ENCODE assay signal across 29 cellular contexts in genomic region chr1:245526141-245526540, GRCh38.
"Had no signal": no experiment of that assay in that cellular context is flagged by ENCODE, and none has a peak within 500 bp of the region (broad histone marks: within the 10 kb centered on the region; RNA-seq: fewer than 3 reads in every experiment).

No MANE protein-coding gene starts in this region.

- H3K9me3 Mint-ChIP-seq: type B pancreatic cell had no signal

- H3K4me3 Mint-ChIP-seq: stimulated activated effector memory CD8-positive, alpha-beta T cell treated with anti-CD3 and anti-CD28 coated beads, Interleukin-12 subunit alpha, Interleukin-12 subunit beta, amount 100 ng/mL, for 72 hours; stimulated activated memory B cell treated with anti-CD40 and anti-IgM and Interleukin-4, amounts not matched to agents 10 μg/mL and 1 μg/mL and 100 μg/mL, for 72 hours; stimulated activated naive B cell treated with anti-CD40 and anti-IgM and Interleukin-4, amounts not matched to agents 10 μg/mL and 1 μg/mL and 100 μg/mL, for 72 hours; stimulated activated naive CD8-positive, alpha-beta T cell treated with anti-CD3 and anti-CD28 coated beads, Interleukin-15, amount 100 ng/mL, for 72 hours; stimulated activated naive CD8-positive, alpha-beta T cell treated with anti-CD3 and anti-CD28 coated beads, Interleukin-15, Interleukin-2, amounts not matched to agents 100 ng/mL and 50 ng/mL, for 24 hours; type B pancreatic cell had no signal

- FAIRE-seq: urothelium cell line had no signal

- H3K36me3 ChIP-seq: stomach, suprapubic skin, thoracic aorta, thyroid gland, tibial artery, tibial nerve, transverse colon, upper lobe of left lung, upper lobe of right lung, uterus, vagina had no signal

- H3K36me3 Mint-ChIP-seq: stimulated activated effector memory CD8-positive, alpha-beta T cell treated with anti-CD3 and anti-CD28 coated beads, Interleukin-12 subunit alpha, Interleukin-12 subunit beta, amount 100 ng/mL, for 72 hours; stimulated activated memory B cell treated with anti-CD40 and anti-IgM and Interleukin-4, amounts not matched to agents 10 μg/mL and 1 μg/mL and 100 μg/mL, for 72 hours; stimulated activated naive B cell treated with anti-CD40 and anti-IgM and Interleukin-4, amounts not matched to agents 10 μg/mL and 1 μg/mL and 100 μg/mL, for 72 hours had no signal

- H3K4me3 ChIP-seq: stomach, suprapubic skin, testis, thoracic aorta, thyroid gland, tibial artery, tibial nerve, transverse colon, upper lobe of left lung, upper lobe of right lung, uterus, vagina had no signal

- H3K27ac Mint-ChIP-seq: stimulated activated effector memory CD8-positive, alpha-beta T cell treated with anti-CD3 and anti-CD28 coated beads, Interleukin-12 subunit alpha, Interleukin-12 subunit beta, amount 100 ng/mL, for 72 hours; stimulated activated memory B cell treated with anti-CD40 and anti-IgM and Interleukin-4, amounts not matched to agents 10 μg/mL and 1 μg/mL and 100 μg/mL, for 72 hours; stimulated activated naive B cell treated with anti-CD40 and anti-IgM and Interleukin-4, amounts not matched to agents 10 μg/mL and 1 μg/mL and 100 μg/mL, for 72 hours; stimulated activated naive CD8-positive, alpha-beta T cell treated with anti-CD3 and anti-CD28 coated beads, Interleukin-15, amount 100 ng/mL, for 72 hours; stimulated activated naive CD8-positive, alpha-beta T cell treated with anti-CD3 and anti-CD28 coated beads, Interleukin-15, Interleukin-2, amounts not matched to agents 100 ng/mL and 50 ng/mL, for 24 hours; type B pancreatic cell had no signal

- H3K4me1 Mint-ChIP-seq: stimulated activated effector memory CD8-positive, alpha-beta T cell treated with anti-CD3 and anti-CD28 coated beads, Interleukin-12 subunit alpha, Interleukin-12 subunit beta, amount 100 ng/mL, for 72 hours; stimulated activated naive CD8-positive, alpha-beta T cell treated with anti-CD3 and anti-CD28 coated beads, Interleukin-15, amount 100 ng/mL, for 72 hours had no signal

- DNase-seq: stimulated activated CD4-positive, alpha-beta T cell treated with anti-CD3 and anti-CD28 coated beads, Interleukin-2, amount 100 ng/mL, for 48 hours; stimulated activated CD4-positive, alpha-beta T cell treated with anti-CD3 and anti-CD28 coated beads, Interleukin-4, amount 100 ng/mL, for 1 hour; stimulated activated CD4-positive, alpha-beta T cell treated with anti-CD3 and anti-CD28 coated beads, Interleukin-4, amount 100 ng/mL, for 24 hours; stimulated activated CD4-positive, alpha-beta T cell treated with anti-CD3 and anti-CD28 coated beads, Interleukin-4, amount 100 ng/mL, for 4 hours; stimulated activated CD8-positive, alpha-beta memory T cell treated with anti-CD3 and anti-CD28 coated beads, Interleukin-4, amount 100 ng/mL, for 48 hours; stimulated activated naive B cell treated with anti-CD40 and anti-IgM and Interleukin-4, amounts not matched to agents 10 μg/mL and 1 μg/mL and 100 μg/mL, for 72 hours; stimulated activated naive CD4-positive, alpha-beta T cell; stimulated activated naive CD4-positive, alpha-beta T cell treated with Interleukin-2 at 50 U/mL for 16 hours; stimulated activated naive CD8-positive, alpha-beta T cell treated with anti-CD3 and anti-CD28 coated beads, Interleukin-15, amount 100 ng/mL, for 72 hours; stimulated activated naive CD8-positive, alpha-beta T cell treated with anti-CD3 and anti-CD28 coated beads, Interleukin-15, Interleukin-2, amounts not matched to agents 100 U/mL and 50 U/mL, for 24 hours; stomach; substantia nigra; testis; thyroid gland; tibial artery; transverse colon; trophoblast cell; upper lobe of left lung; upper lobe of right lung; uterus had no signal

- H3K27ac ChIP-seq: stomach, suprapubic skin, testis, thoracic aorta, thyroid gland, tibial artery, tibial nerve, transverse colon, upper lobe of left lung, upper lobe of right lung, uterus, vagina had no signal

- ATAC-seq: stimulated activated effector memory CD8-positive, alpha-beta T cell treated with anti-CD3 and anti-CD28 coated beads, Interleukin-12 subunit alpha, Interleukin-12 subunit beta, amount 100 ng/mL, for 72 hours; stimulated activated memory B cell treated with anti-CD40 and anti-IgM and Interleukin-4, amounts not matched to agents 10 μg/mL and 1 μg/mL and 100 μg/mL, for 72 hours; stimulated activated naive B cell treated with anti-CD40 and anti-IgM and Interleukin-4, amounts not matched to agents 10 μg/mL and 1 μg/mL and 100 μg/mL, for 72 hours; stimulated activated naive CD8-positive, alpha-beta T cell treated with anti-CD3 and anti-CD28 coated beads, Interleukin-15, amount 100 ng/mL, for 72 hours; stimulated activated naive CD8-positive, alpha-beta T cell treated with anti-CD3 and anti-CD28 coated beads, Interleukin-15, Interleukin-2, amounts not matched to agents 100 U/mL and 50 U/mL, for 24 hours; upper lobe of right lung had no signal

- H3K27me3 ChIP-seq: stomach, testis, thyroid gland, tibial artery, tibial nerve, transverse colon, upper lobe of left lung, upper lobe of right lung, uterus, vagina had no signal

- H3K27me3 Mint-ChIP-seq: stimulated activated memory B cell treated with anti-CD40 and anti-IgM and Interleukin-4, amounts not matched to agents 10 μg/mL and 1 μg/mL and 100 μg/mL, for 72 hours had no signal

- H3K4me1 ChIP-seq: stomach, suprapubic skin, testis, thyroid gland, tibial artery, tibial nerve, transverse colon, upper lobe of left lung, upper lobe of right lung, uterus, vagina had no signal

- H3K9me3 ChIP-seq: stomach, suprapubic skin, testis, thoracic aorta, thyroid gland, tibial artery, transverse colon, upper lobe of left lung, upper lobe of right lung, uterus, vagina had no signal
